Comparison of ENCODE assay signal across 14 cellular contexts in the genomic region with DNA sequence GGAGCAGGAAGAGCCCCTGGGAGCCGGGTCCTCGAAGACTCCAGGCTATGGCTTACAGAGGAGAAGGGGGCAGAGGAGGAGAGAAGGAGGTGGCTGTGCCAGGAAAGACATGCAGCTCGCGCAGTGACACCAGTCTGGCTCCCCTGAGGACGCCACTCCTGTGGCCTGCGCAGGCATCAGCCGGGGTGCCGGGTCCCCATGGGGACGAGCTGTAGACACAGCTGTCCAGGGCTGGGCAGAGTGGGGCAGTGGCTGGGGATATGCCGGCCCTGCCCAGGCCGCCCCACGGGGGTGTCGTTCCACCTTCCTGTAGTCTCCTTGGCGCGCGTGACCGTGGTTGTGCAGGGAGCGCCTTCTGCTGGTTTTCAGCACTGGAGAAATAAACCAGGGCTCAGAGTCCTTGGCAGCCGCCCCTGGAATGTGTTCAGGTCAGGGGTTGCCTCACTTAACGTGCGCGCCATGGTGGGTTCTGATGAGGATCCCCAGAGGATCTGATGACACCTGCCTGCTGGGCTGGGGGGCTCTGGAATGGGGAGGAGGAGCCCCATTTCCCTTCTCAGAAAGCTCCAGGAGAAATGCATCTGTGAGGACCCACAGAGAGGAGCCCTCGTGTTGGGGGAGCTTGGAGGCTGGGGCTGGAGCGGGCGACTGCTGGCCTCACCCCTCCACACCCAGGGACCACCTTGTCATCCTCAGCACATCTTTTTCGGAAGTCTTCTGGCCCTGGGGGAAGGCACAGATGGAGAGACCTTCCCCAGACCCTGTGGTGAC. TPM values are rescaled to one million over a fixed set of nuclear protein-coding genes. Genes with fewer than 3 reads are reported as not detected.
A peak's percentile ranks its signal among the peaks of the same experiment; 100 is the strongest.
DNase-seq lines count a peak whose midpoint lies in the region; ATAC-seq, FAIRE-seq and TF ChIP-seq lines count a peak whose summit lies in the region.
"Had no signal": no experiment of that assay in that cellular context is flagged by ENCODE, and none has a peak within 500 bp of the region (broad histone marks: within the 10 kb centered on the region; RNA-seq: fewer than 3 reads in every experiment).

No MANE protein-coding gene starts in this region.

- no peaks in the 10 kb centered on the region for H3K27me3 Mint-ChIP-seq in dendritic cell treated with granulocyte-macrophage colony-stimulating factor and Interleukin-4, amounts not matched to agents 40 ng/mL and 50 ng/mL, for 4 days
- no peaks in the 10 kb centered on the region for H3K27me3 Mint-ChIP-seq in activated T-helper 17 cell treated with anti-CD3 and anti-CD28 coated beads, Interleukin-2, amount 50 U/mL, for 72 hours
- H3K27me3 Mint-ChIP-seq: activated B cell treated with CpG ODN at 0.5 μM for 24 hours; activated T-cell treated with anti-CD3 and anti-CD28 coated beads, Interleukin-2, amount 50 U/mL, for 24 hours had no signal

- FAIRE-seq in small intestine (lab: Jason Lieb, UNC): no peak
- no peak for FAIRE-seq in GM19239 (lab: Jason Lieb, UNC)
- FAIRE-seq: pancreas had no signal

- H3K36me3 ChIP-seq in HEK293 (ENCODE audit: control insufficient read depth in 2 of 2, insufficient read depth in 1 of 2, low read length in 2 of 2) (no peaks in the 10 kb centered on the region), small intestine (ENCODE audit: control insufficient read depth in 2 of 2, insufficient read depth in 2 of 2, low read length in 2 of 2) (no peaks in the 10 kb centered on the region)

- 70 to 83% (median 83%) methylated on average over 21 to 26 of the region's 26 CpGs for WGBS in small intestine, 3 donors

- H3K4me3 ChIP-seq in HEK293 (ENCODE audit: low read depth, low read length) (no peak overlapping the region), small intestine (ENCODE audit: low read depth in 1 of 2, low read length in 2 of 2) (no peak overlapping the region)
- H3K4me3 ChIP-seq: pancreas had no signal

- H3K27ac Mint-ChIP-seq in dendritic cell treated with granulocyte-macrophage colony-stimulating factor and Interleukin-4, amounts not matched to agents 40 ng/mL and 50 ng/mL, for 4 days: peak overlapping the region; percentile 97
- H3K27ac Mint-ChIP-seq in activated T-helper 17 cell treated with anti-CD3 and anti-CD28 coated beads, Interleukin-2, amount 50 U/mL, for 72 hours: no peak overlapping the region
- H3K27ac Mint-ChIP-seq: activated B cell treated with CpG ODN at 0.5 μM for 24 hours; activated T-cell treated with anti-CD3 and anti-CD28 coated beads, Interleukin-2, amount 50 U/mL, for 24 hours had no signal

- intact Hi-C loops in dendritic cell treated with granulocyte-macrophage colony-stimulating factor and Interleukin-4, amounts not matched to agents 40 ng/mL and 50 ng/mL, for 4 days (cut with micrococcal nuclease): no loop called here

- CTCF ChIA-PET in HEK293 (lab: Yijun Ruan, JAX): no interaction called here

- H3K9me3 ChIP-seq in HEK293 (ENCODE audit: control insufficient read depth, insufficient read depth, low read depth, low read length): no peaks in the 10 kb centered on the region
- H3K9me3 ChIP-seq in small intestine (ENCODE audit: control insufficient read depth, low read depth): no peaks in the 10 kb centered on the region
- H3K9me3 ChIP-seq: pancreas had no signal

- H3K9me3 Mint-ChIP-seq in dendritic cell treated with granulocyte-macrophage colony-stimulating factor and Interleukin-4, amounts not matched to agents 40 ng/mL and 50 ng/mL, for 4 days: no peaks in the 10 kb centered on the region
- no peaks in the 10 kb centered on the region for H3K9me3 Mint-ChIP-seq in activated T-helper 17 cell treated with anti-CD3 and anti-CD28 coated beads, Interleukin-2, amount 50 U/mL, for 72 hours
- H3K9me3 Mint-ChIP-seq: activated B cell treated with CpG ODN at 0.5 μM for 24 hours; activated T-cell treated with anti-CD3 and anti-CD28 coated beads, Interleukin-2, amount 50 U/mL, for 24 hours had no signal

- no peak overlapping the region for H3K27ac ChIP-seq in HEK293 (ENCODE audit: extremely low read depth, low read depth, low read length)
- H3K27ac ChIP-seq in small intestine (ENCODE audit: low read depth in 1 of 2, low read length in 1 of 2): no peak overlapping the region

- no peak for DNase-seq in left lobe of liver (ENCODE audit: low spot score)
- DNase-seq in small intestine: peak; percentile 24
- no peak for DNase-seq in Kasumi-1 (lab: John Stamatoyannopoulos, UW)
- DNase-seq in GM19239 (ENCODE audit: insufficient read length, low spot score): no peak
- DNase-seq: activated B cell treated with CpG ODN at 0.5 μM for 24 hours; activated T-cell treated with anti-CD3 and anti-CD28 coated beads, Interleukin-2, amount 50 U/mL, for 24 hours; MV-4-11; NCI-H510A treated with DMSO at 0.1 percent for 48 hours; SIG-M5 had no signal

- H3K36me3 Mint-ChIP-seq in dendritic cell treated with granulocyte-macrophage colony-stimulating factor and Interleukin-4, amounts not matched to agents 40 ng/mL and 50 ng/mL, for 4 days (ENCODE audit: low read depth): peaks cover 84% of the 10 kb centered on the region
- no peaks in the 10 kb centered on the region for H3K36me3 Mint-ChIP-seq in activated T-helper 17 cell treated with anti-CD3 and anti-CD28 coated beads, Interleukin-2, amount 50 U/mL, for 72 hours (ENCODE audit: low read depth)

- H3K4me1 Mint-ChIP-seq in dendritic cell treated with granulocyte-macrophage colony-stimulating factor and Interleukin-4, amounts not matched to agents 40 ng/mL and 50 ng/mL, for 4 days (ENCODE audit: low read depth): peaks cover 93% of the 10 kb centered on the region
- no peaks in the 10 kb centered on the region for H3K4me1 Mint-ChIP-seq in activated T-helper 17 cell treated with anti-CD3 and anti-CD28 coated beads, Interleukin-2, amount 50 U/mL, for 72 hours

- no peak for TF ChIP-seq CTCF in HEK293 (tag by site-specific recombination; IDR thresholded peaks at IDR 0.05)

- no peaks in the 10 kb centered on the region for H3K4me1 ChIP-seq in HEK293 (ENCODE audit: control insufficient read depth, insufficient read depth, low read length)
- H3K4me1 ChIP-seq in small intestine (ENCODE audit: control insufficient read depth in 2 of 2, insufficient read depth in 1 of 2, low read depth in 1 of 2, low read length in 1 of 2): no peaks in the 10 kb centered on the region

- peak; percentile 22 for ATAC-seq in left lobe of liver
- no peak for ATAC-seq in activated T-helper 17 cell treated with anti-CD3 and anti-CD28 coated beads, Interleukin-2, amount 50 U/mL, for 72 hours (replicated peaks)
- no peak for ATAC-seq in GM18858 (IDR thresholded peaks at IDR 0.05; ENCODE audit: unreplicated experiment)

- H3K27me3 ChIP-seq in small intestine (ENCODE audit: control insufficient read depth in 2 of 2, insufficient read depth in 2 of 2, low read length in 2 of 2): no peaks in the 10 kb centered on the region
- H3K27me3 ChIP-seq: pancreas had no signal

- POLR2A ChIA-PET in HEK293 (lab: Yijun Ruan, JAX): no interaction called here

- peak overlapping the region; percentile 20 for H3K4me3 Mint-ChIP-seq in dendritic cell treated with granulocyte-macrophage colony-stimulating factor and Interleukin-4, amounts not matched to agents 40 ng/mL and 50 ng/mL, for 4 days
- no peak overlapping the region for H3K4me3 Mint-ChIP-seq in activated T-helper 17 cell treated with anti-CD3 and anti-CD28 coated beads, Interleukin-2, amount 50 U/mL, for 72 hours
- H3K4me3 Mint-ChIP-seq: activated B cell treated with CpG ODN at 0.5 μM for 24 hours; activated T-cell treated with anti-CD3 and anti-CD28 coated beads, Interleukin-2, amount 50 U/mL, for 24 hours had no signal

TF ChIP-seq in HEK293, 187 proteins besides CTCF, POLR2A, EP300 and RAD21:
- TF ChIP-seq ZIC2 (tag by site-specific recombination; IDR thresholded peaks at IDR 0.05): 0 out of 2 replicates have a peak, but pooled peaks have one; percentile 0
- no peak for TF ChIP-seq ZNF558 (tag by site-specific recombination; IDR thresholded peaks at IDR 0.05)
- no peak for TF ChIP-seq PRDM1 (tag by site-specific recombination; IDR thresholded peaks at IDR 0.05)

RNA-seq across cellular contexts. Expression of a gene that starts 26.7 kb away (rescaled TPM):
- total RNA-seq in left lobe of liver: 10.0 TPM
- polyA plus RNA-seq in small intestine: 100 to 1,000 TPM in 1 of 3 donors, 10 to 100 TPM in 2; 61.6 to 155 (median 70.4) TPM
- under 1 TPM in 1 of 2 donors, not detected in 1; 0.54 TPM for total RNA-seq in activated T-helper 17 cell treated with anti-CD3 and anti-CD28 coated beads, Interleukin-2, amount 50 U/mL, for 72 hours
